Comparison of ENCODE assay signal across 1 cellular context in genomic region chr3:144622845-144623244, GRCh38.
TF ChIP-seq lines count a peak whose summit lies in the region.

No MANE protein-coding gene starts in this region.

TF ChIP-seq in H1, 55 proteins besides CTCF, POLR2A, EP300 and RAD21 (continued from another document):
- TF ChIP-seq, protein P1, sequence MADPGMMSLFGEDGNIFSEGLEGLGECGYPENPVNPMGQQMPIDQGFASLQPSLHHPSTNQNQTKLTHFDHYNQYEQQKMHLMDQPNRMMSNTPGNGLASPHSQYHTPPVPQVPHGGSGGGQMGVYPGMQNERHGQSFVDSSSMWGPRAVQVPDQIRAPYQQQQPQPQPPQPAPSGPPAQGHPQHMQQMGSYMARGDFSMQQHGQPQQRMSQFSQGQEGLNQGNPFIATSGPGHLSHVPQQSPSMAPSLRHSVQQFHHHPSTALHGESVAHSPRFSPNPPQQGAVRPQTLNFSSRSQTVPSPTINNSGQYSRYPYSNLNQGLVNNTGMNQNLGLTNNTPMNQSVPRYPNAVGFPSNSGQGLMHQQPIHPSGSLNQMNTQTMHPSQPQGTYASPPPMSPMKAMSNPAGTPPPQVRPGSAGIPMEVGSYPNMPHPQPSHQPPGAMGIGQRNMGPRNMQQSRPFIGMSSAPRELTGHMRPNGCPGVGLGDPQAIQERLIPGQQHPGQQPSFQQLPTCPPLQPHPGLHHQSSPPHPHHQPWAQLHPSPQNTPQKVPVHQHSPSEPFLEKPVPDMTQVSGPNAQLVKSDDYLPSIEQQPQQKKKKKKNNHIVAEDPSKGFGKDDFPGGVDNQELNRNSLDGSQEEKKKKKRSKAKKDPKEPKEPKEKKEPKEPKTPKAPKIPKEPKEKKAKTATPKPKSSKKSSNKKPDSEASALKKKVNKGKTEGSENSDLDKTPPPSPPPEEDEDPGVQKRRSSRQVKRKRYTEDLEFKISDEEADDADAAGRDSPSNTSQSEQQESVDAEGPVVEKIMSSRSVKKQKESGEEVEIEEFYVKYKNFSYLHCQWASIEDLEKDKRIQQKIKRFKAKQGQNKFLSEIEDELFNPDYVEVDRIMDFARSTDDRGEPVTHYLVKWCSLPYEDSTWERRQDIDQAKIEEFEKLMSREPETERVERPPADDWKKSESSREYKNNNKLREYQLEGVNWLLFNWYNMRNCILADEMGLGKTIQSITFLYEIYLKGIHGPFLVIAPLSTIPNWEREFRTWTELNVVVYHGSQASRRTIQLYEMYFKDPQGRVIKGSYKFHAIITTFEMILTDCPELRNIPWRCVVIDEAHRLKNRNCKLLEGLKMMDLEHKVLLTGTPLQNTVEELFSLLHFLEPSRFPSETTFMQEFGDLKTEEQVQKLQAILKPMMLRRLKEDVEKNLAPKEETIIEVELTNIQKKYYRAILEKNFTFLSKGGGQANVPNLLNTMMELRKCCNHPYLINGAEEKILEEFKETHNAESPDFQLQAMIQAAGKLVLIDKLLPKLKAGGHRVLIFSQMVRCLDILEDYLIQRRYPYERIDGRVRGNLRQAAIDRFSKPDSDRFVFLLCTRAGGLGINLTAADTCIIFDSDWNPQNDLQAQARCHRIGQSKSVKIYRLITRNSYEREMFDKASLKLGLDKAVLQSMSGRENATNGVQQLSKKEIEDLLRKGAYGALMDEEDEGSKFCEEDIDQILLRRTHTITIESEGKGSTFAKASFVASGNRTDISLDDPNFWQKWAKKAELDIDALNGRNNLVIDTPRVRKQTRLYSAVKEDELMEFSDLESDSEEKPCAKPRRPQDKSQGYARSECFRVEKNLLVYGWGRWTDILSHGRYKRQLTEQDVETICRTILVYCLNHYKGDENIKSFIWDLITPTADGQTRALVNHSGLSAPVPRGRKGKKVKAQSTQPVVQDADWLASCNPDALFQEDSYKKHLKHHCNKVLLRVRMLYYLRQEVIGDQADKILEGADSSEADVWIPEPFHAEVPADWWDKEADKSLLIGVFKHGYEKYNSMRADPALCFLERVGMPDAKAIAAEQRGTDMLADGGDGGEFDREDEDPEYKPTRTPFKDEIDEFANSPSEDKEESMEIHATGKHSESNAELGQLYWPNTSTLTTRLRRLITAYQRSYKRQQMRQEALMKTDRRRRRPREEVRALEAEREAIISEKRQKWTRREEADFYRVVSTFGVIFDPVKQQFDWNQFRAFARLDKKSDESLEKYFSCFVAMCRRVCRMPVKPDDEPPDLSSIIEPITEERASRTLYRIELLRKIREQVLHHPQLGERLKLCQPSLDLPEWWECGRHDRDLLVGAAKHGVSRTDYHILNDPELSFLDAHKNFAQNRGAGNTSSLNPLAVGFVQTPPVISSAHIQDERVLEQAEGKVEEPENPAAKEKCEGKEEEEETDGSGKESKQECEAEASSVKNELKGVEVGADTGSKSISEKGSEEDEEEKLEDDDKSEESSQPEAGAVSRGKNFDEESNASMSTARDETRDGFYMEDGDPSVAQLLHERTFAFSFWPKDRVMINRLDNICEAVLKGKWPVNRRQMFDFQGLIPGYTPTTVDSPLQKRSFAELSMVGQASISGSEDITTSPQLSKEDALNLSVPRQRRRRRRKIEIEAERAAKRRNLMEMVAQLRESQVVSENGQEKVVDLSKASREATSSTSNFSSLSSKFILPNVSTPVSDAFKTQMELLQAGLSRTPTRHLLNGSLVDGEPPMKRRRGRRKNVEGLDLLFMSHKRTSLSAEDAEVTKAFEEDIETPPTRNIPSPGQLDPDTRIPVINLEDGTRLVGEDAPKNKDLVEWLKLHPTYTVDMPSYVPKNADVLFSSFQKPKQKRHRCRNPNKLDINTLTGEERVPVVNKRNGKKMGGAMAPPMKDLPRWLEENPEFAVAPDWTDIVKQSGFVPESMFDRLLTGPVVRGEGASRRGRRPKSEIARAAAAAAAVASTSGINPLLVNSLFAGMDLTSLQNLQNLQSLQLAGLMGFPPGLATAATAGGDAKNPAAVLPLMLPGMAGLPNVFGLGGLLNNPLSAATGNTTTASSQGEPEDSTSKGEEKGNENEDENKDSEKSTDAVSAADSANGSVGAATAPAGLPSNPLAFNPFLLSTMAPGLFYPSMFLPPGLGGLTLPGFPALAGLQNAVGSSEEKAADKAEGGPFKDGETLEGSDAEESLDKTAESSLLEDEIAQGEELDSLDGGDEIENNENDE (IDR thresholded peaks at IDR 0.05; ENCODE audit: insufficient replicate concordance, low read length): no peak
- TF ChIP-seq PHF8 (conservative IDR thresholded peaks at IDR 0.05; ENCODE audit: low read depth, low read length) (no peak), KDM1A (IDR thresholded peaks at IDR 0.05; ENCODE audit: borderline replicate concordance, low read length) (no peak), TAF1 (IDR thresholded peaks at IDR 0.05; ENCODE audit: low read depth, low read length) (no peak), CBX8 (IDR thresholded peaks at IDR 0.05; ENCODE audit: borderline replicate concordance, low read depth, low read length) (no peak), CHD2 (IDR thresholded peaks at IDR 0.05; ENCODE audit: low read length) (no peak), SRF (IDR thresholded peaks at IDR 0.05; ENCODE audit: low read depth, low read length) (no peak), HDAC6 (IDR thresholded peaks at IDR 0.05; ENCODE audit: low read depth, low read length) (no peak), KDM4A (IDR thresholded peaks at IDR 0.05; ENCODE audit: low read depth, low read length, severe bottlenecking) (no peak), JUN (IDR thresholded peaks at IDR 0.05; ENCODE audit: low read depth, low read length) (no peak)
- TF ChIP-seq, protein P2, sequence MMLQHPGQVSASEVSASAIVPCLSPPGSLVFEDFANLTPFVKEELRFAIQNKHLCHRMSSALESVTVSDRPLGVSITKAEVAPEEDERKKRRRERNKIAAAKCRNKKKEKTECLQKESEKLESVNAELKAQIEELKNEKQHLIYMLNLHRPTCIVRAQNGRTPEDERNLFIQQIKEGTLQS (IDR thresholded peaks at IDR 0.05; ENCODE audit: insufficient read depth, low read depth, low read length): no peak
